In the genomic region with DNA sequence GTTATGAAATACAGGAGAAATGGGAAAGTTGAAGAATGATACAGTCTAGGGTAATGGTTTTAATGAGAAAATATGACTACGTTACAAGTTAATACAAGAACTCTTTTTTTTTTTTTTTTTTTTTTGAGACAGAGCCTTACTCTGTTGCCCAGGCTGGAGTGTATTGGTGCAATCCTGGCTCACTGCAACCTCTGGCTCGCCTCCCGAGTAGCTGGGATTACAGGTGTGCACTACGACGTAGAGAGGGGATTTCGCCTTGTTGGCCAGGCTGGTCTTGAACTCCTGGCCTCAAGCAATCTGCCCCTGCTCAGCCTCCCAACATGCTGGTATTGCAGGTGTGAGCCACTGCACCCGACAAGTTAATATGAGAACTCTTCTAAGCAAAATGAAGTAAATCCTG, we compare ENCODE assay signal across 8 cellular contexts.
DNase-seq lines count a peak whose midpoint lies in the region; ATAC-seq and TF ChIP-seq lines count a peak whose summit lies in the region.
"Had no signal": no experiment of that assay in that cellular context is flagged by ENCODE, and none has a peak within 500 bp of the region (broad histone marks: within the 10 kb centered on the region; RNA-seq: fewer than 3 reads in every experiment).

No MANE protein-coding gene starts in this region.

- H3K27me3 ChIP-seq in PC-3 (ENCODE audit: low read length) (no peaks in the 10 kb centered on the region), hepatocyte (no peaks in the 10 kb centered on the region), right lobe of liver (no peaks in the 10 kb centered on the region)

- H3K79me2 ChIP-seq in PC-3 (ENCODE audit: low read length) (no peaks in the 10 kb centered on the region), hepatocyte (no peaks in the 10 kb centered on the region)

- no peak overlapping the region for H3K4me3 ChIP-seq in PC-3 (ENCODE audit: low read length)
- no peak overlapping the region for H3K4me3 ChIP-seq in hepatocyte
- no peak overlapping the region for H3K4me3 ChIP-seq in right lobe of liver
- H3K4me3 ChIP-seq: GM23248 had no signal

- no peak overlapping the region for H3K4me3 Mint-ChIP-seq in activated CD4-positive, alpha-beta memory T cell treated with anti-CD3 and anti-CD28 coated beads for 36 hours
- H3K4me3 Mint-ChIP-seq: CD4-positive, alpha-beta memory T cell had no signal

- intact Hi-C loops in PC-3 (cut with micrococcal nuclease), result loop anchor here (1.0 to 10.0 kb wide), 7 partner anchors 116 to 1180 kb away; partner anchors contain the start of gene GHR
- intact Hi-C loops in right lobe of liver (cut with DNase I), result loop anchor here in 1 of 2 donors (10.0 kb wide), 1 partner anchor 84 kb away; no protein-coding TSS in a partner anchor
- intact Hi-C loops in activated CD4-positive, alpha-beta memory T cell treated with anti-CD3 and anti-CD28 coated beads for 36 hours (cut with micrococcal nuclease), result loop anchor here (2.0 to 10.0 kb wide), 3 partner anchors 124 to 1026 kb away; no protein-coding TSS in a partner anchor

- DNase-seq in PC-3, result no peak
- DNase-seq in hepatocyte (ENCODE audit: low spot score), result no peak
- DNase-seq in right lobe of liver, result peak; percentile 42 to 72 (median 70)
- DNase-seq in GM13976 (ENCODE audit: low spot score), result no peak
- no peak for DNase-seq in NOMO-1 treated with DMSO at 0.1 percent for 48 hours (lab: John Stamatoyannopoulos, UW; ENCODE audit: unreplicated experiment)
- DNase-seq in activated CD4-positive, alpha-beta memory T cell treated with anti-CD3 and anti-CD28 coated beads for 36 hours, result no peak

- H3K27ac ChIP-seq in PC-3 (ENCODE audit: low read length) (peak overlapping the region; percentile 81; the same call in 1 of the 2 replicates), hepatocyte (peak overlapping the region; percentile 90), right lobe of liver (peak overlapping the region in 1 of 3 donors; percentile 29)
- H3K27ac ChIP-seq: GM23248 had no signal

- no peaks in the 10 kb centered on the region for H3K9me3 Mint-ChIP-seq in activated CD4-positive, alpha-beta memory T cell treated with anti-CD3 and anti-CD28 coated beads for 36 hours
- H3K9me3 Mint-ChIP-seq: CD4-positive, alpha-beta memory T cell had no signal

- no peaks in the 10 kb centered on the region for H3K9me3 ChIP-seq in PC-3 (ENCODE audit: low read length)
- no peaks in the 10 kb centered on the region for H3K9me3 ChIP-seq in hepatocyte (ENCODE audit: low read depth)
- no peaks in the 10 kb centered on the region for H3K9me3 ChIP-seq in right lobe of liver

- H2AFZ ChIP-seq in PC-3 (ENCODE audit: low read length) (no peak overlapping the region), hepatocyte (no peak overlapping the region)
- H2AFZ ChIP-seq: GM23248 had no signal

- no TSS peak for BruUV-seq in PC-3 (replicated peaks; lab: Mats Ljungman, UMichigan)

- H4K20me1 ChIP-seq in PC-3 (ENCODE audit: low read length) (no peaks in the 10 kb centered on the region), hepatocyte (ENCODE audit: insufficient read depth, poor library complexity, severe bottlenecking) (no peaks in the 10 kb centered on the region)

- peaks cover 2% of the 10 kb centered on the region for H3K27me3 Mint-ChIP-seq in activated CD4-positive, alpha-beta memory T cell treated with anti-CD3 and anti-CD28 coated beads for 36 hours

- TF ChIP-seq CTCF in PC-3 (conservative IDR thresholded peaks at IDR 0.05; ENCODE audit: low read depth, low read length) (no peak), hepatocyte (IDR thresholded peaks at IDR 0.05; ENCODE audit: poor library complexity) (no peak), right lobe of liver (IDR thresholded peaks at IDR 0.05) (no peak), GM13976 (IDR thresholded peaks at IDR 0.05; ENCODE audit: borderline replicate concordance, control extremely low read depth, extremely low read depth, insufficient read depth, missing control alignments) (no peak)

- H3K9me2 ChIP-seq in PC-3 (replicated peaks; ENCODE audit: low read length), result no peaks in the 10 kb centered on the region; the same call in 1 of the 2 replicates
- H3K9me2 ChIP-seq in hepatocyte (replicated peaks; ENCODE audit: insufficient read depth), result no peaks in the 10 kb centered on the region

- TF ChIP-seq POLR2A in right lobe of liver (IDR thresholded peaks at IDR 0.05), result no peak

- ATAC-seq in PC-3, result no peak
- peak; percentile 54 to 77 (median 70) for ATAC-seq in right lobe of liver

- CTCF ChIA-PET in PC-3 (lab: Charles Lee), result interaction anchor here (1.0 to 1.4 kb wide), 4 partner anchors 123 to 1032 kb away, joined by 3 to 4 read pairs (median 4); no protein-coding TSS in a partner anchor
- CTCF ChIA-PET in activated CD4-positive, alpha-beta memory T cell treated with anti-CD3 and anti-CD28 coated beads for 36 hours (lab: Charles Lee), result interaction anchor here (1.0 to 2.5 kb wide), 16 partner anchors 10 to 1030 kb away, joined by 3 to 18 read pairs (median 7); partner anchors contain the start of gene GHR

- H3K36me3 ChIP-seq in PC-3 (ENCODE audit: low read depth, low read length) (no peaks in the 10 kb centered on the region), hepatocyte (replicated peaks; ENCODE audit: insufficient read depth, low read depth) (no peaks in the 10 kb centered on the region), right lobe of liver (no peaks in the 10 kb centered on the region)

- no peak overlapping the region for H3K27ac Mint-ChIP-seq in activated CD4-positive, alpha-beta memory T cell treated with anti-CD3 and anti-CD28 coated beads for 36 hours
- H3K27ac Mint-ChIP-seq: CD4-positive, alpha-beta memory T cell had no signal

- H3F3A ChIP-seq in PC-3 (ENCODE audit: low read length, unreplicated experiment), result no peaks in the 10 kb centered on the region

- H3K36me3 Mint-ChIP-seq in activated CD4-positive, alpha-beta memory T cell treated with anti-CD3 and anti-CD28 coated beads for 36 hours, result no peaks in the 10 kb centered on the region
- H3K36me3 Mint-ChIP-seq: CD4-positive, alpha-beta memory T cell had no signal

- POLR2A ChIA-PET in PC-3 (lab: Charles Lee; ENCODE audit: unreplicated experiment), result interaction anchor here (0.7 kb wide), 1 partner anchor 152 kb away, joined by 6 read pairs; no protein-coding TSS in a partner anchor
- POLR2A ChIA-PET in activated CD4-positive, alpha-beta memory T cell treated with anti-CD3 and anti-CD28 coated beads for 36 hours (lab: Charles Lee), result no interaction called here

- H3K4me1 ChIP-seq in PC-3 (ENCODE audit: insufficient read depth, low read length) (peaks cover 20% of the 10 kb centered on the region), hepatocyte (ENCODE audit: insufficient read depth) (peaks cover 12% of the 10 kb centered on the region), right lobe of liver (peaks cover 0 to 31% (median 4%) of the 10 kb centered on the region in 4 donors)

- 74% methylated on average over 7 of the region's 7 CpGs for WGBS in hepatocyte (ENCODE audit: low lambda C conversion rate, missing lambda C conversion rate)
- 29% methylated on average over 5 of the region's 7 CpGs for WGBS in right lobe of liver (ENCODE audit: insufficient coverage, low coverage, low lambda C conversion rate, missing lambda C conversion rate)

- in situ Hi-C loops in GM13976 (cut with MboI; ENCODE audit: low sequenced_read_pairs, unreplicated experiment), result no loop called here

- no peaks in the 10 kb centered on the region for H3K4me1 Mint-ChIP-seq in activated CD4-positive, alpha-beta memory T cell treated with anti-CD3 and anti-CD28 coated beads for 36 hours (ENCODE audit: low read depth)
- H3K4me1 Mint-ChIP-seq: CD4-positive, alpha-beta memory T cell had no signal

- H3K4me2 ChIP-seq in PC-3 (ENCODE audit: low read length) (no peak overlapping the region), hepatocyte (peak overlapping the region; percentile 47)

- peak overlapping the region; percentile 69; the same call in 1 of the 2 replicates for H3K9ac ChIP-seq in PC-3 (ENCODE audit: low read length)
- H3K9ac ChIP-seq: GM23248 had no signal

Comparison
In these comparisons a context has a peak if more than half of its experiments do, and no peak if none do; other contexts are left out.
1. DNase-seq: peak in right lobe of liver (3 of 3); none in PC-3 (single experiment), hepatocyte (single experiment), GM13976 (single experiment), NOMO-1 treated with DMSO at 0.1 percent for 48 hours (single experiment) and activated CD4-positive, alpha-beta memory T cell treated with anti-CD3 and anti-CD28 coated beads for 36 hours (single experiment).